Comparison of ENCODE assay signal across 8 cellular contexts in the genomic region with DNA sequence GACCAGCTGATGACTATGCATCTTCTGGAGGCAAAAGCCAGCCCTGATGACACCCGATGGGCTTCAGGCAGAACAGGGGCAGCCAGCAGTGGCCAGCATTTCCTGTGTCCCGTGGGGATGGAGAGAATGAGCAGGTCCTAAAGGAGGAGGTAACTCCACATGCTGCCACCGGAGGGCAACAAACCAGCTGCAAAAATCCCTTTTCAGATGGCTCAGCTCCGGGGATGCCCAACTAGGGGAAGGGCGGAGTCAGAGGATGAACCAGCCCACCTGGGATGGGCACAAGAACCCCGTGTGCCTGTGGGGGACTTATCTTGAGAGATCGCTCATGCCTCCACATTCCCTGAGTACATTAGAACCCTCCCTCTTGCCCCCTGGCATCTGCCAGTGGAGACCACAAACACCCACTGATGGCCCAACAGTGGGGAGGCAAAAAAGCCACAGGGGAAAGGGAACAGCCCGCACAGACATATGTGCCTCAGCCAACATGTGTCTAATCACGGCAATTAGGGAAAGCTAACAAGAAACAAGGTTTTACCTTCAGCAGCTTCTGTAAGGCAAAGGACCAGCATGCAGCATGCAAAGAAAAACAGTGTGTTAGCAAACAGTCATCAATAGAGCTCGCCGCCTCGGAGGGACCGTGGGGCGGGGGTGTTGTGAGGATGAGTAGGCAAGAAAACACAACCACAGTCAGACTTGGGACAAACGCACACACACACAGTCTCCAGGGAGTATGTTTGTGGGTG.
DNase-seq lines count a peak whose midpoint lies in the region; ATAC-seq, FAIRE-seq and TF ChIP-seq lines count a peak whose summit lies in the region.

No MANE protein-coding gene starts in this region.

- DNase-seq in COLO668 (lab: John Stamatoyannopoulos, UW; ENCODE audit: unreplicated experiment) (peak; percentile 28), HT-29 (ENCODE audit: low spot score) (peak; percentile 52), PC-9 (peak; percentile 38 to 41), kidney (no peak), tibial nerve (ENCODE audit: low spot score in 2 of 2) (no peak)
- DNase-seq in activated naive CD4-positive, alpha-beta T cell treated with anti-CD3 and anti-CD28 coated beads, Interleukin-2, amount 10 ng/mL, durations not matched to agents 7 days and 5 days, result peak; percentile 61

- peaks cover 24% of the 10 kb centered on the region for H3F3A ChIP-seq in PC-9 (ENCODE audit: insufficient read depth, low read depth)

- H3K27ac Mint-ChIP-seq in activated naive CD4-positive, alpha-beta T cell treated with anti-CD3 and anti-CD28 coated beads, Interleukin-2, amount 10 ng/mL, durations not matched to agents 7 days and 5 days, result no peak overlapping the region

- H3K4me3 ChIP-seq in PC-9, result no peak overlapping the region
- no peak overlapping the region for H3K4me3 ChIP-seq in kidney (ENCODE audit: low read length in 2 of 2)
- H3K4me3 ChIP-seq in tibial nerve, result no peak overlapping the region

- BruUV-seq in PC-9 (replicated peaks; lab: Mats Ljungman, UMichigan), result no TSS peak

- no peak overlapping the region for H3K9ac ChIP-seq in kidney (ENCODE audit: low read length in 2 of 2)

- TF ChIP-seq CTCF in PC-9 (conservative IDR thresholded peaks at IDR 0.05), result peak; percentile 68
- peak; percentile 9 for TF ChIP-seq CTCF in kidney (IDR thresholded peaks at IDR 0.05; ENCODE audit: borderline replicate concordance, extremely low read depth, insufficient read depth)
- peak in 3 of 5 experiments; percentile 11 to 37 (median 22) for TF ChIP-seq CTCF in tibial nerve (IDR thresholded peaks at IDR 0.05)

- H3K36me3 Mint-ChIP-seq in activated naive CD4-positive, alpha-beta T cell treated with anti-CD3 and anti-CD28 coated beads, Interleukin-2, amount 10 ng/mL, durations not matched to agents 7 days and 5 days, result peaks cover 20% of the 10 kb centered on the region

- H3K36me3 ChIP-seq in PC-9 (ENCODE audit: low read depth) (0 out of 2 replicates have a peak, but pooled peaks cover 7% of the 10 kb centered on the region), kidney (ENCODE audit: control insufficient read depth in 1 of 2, insufficient read depth in 2 of 2, low read length in 2 of 2) (peaks cover 15 to 40% of the 10 kb centered on the region in 2 donors), tibial nerve (peaks cover 2 to 77% (median 24%) of the 10 kb centered on the region in 3 donors)

- no peaks in the 10 kb centered on the region for H3K27me3 ChIP-seq in PC-9 (ENCODE audit: insufficient read depth, low read depth)
- H3K27me3 ChIP-seq in tibial nerve, result no peaks in the 10 kb centered on the region

- H3K4me1 Mint-ChIP-seq in activated naive CD4-positive, alpha-beta T cell treated with anti-CD3 and anti-CD28 coated beads, Interleukin-2, amount 10 ng/mL, durations not matched to agents 7 days and 5 days, result peaks cover 7% of the 10 kb centered on the region

- intact Hi-C loops in PC-9 (cut with micrococcal nuclease; ENCODE audit: unreplicated experiment) (loop anchor here (5.0 to 10.0 kb wide), 2 partner anchors 391 to 469 kb away; a partner anchor contains a TSS), kidney (cut with DNase I) (loop anchor here (5.0 kb wide), 1 partner anchor 159 kb away; no protein-coding TSS in a partner anchor)

- H2AFZ ChIP-seq in PC-9, result no peak overlapping the region

- CTCF ChIA-PET in PC-9 (lab: Charles Lee), result interaction anchor here (0.6 to 3.8 kb wide), 10 partner anchors 59 to 469 kb away, joined by 3 to 37 read pairs (median 4); no protein-coding TSS in a partner anchor
- CTCF ChIA-PET in activated naive CD4-positive, alpha-beta T cell treated with anti-CD3 and anti-CD28 coated beads, Interleukin-2, amount 10 ng/mL, durations not matched to agents 7 days and 5 days (lab: Charles Lee), result interaction anchor here (0.6 to 25.0 kb wide), 35 partner anchors 8 to 694 kb away, joined by 3 to 482 read pairs (median 5); a partner anchor contains a TSS

- ATAC-seq in GM21737 (IDR thresholded peaks at IDR 0.05; ENCODE audit: unreplicated experiment), result no peak
- no peak for ATAC-seq in HG02798 (IDR thresholded peaks at IDR 0.05; ENCODE audit: poor library complexity, unreplicated experiment)

- H3K27me3 Mint-ChIP-seq in activated naive CD4-positive, alpha-beta T cell treated with anti-CD3 and anti-CD28 coated beads, Interleukin-2, amount 10 ng/mL, durations not matched to agents 7 days and 5 days, result no peaks in the 10 kb centered on the region

- no peaks in the 10 kb centered on the region for H3K4me1 ChIP-seq in PC-9 (replicated peaks; ENCODE audit: insufficient read depth)
- H3K4me1 ChIP-seq in kidney (ENCODE audit: control insufficient read depth in 1 of 2, insufficient read depth in 1 of 2, low read depth in 1 of 2, low read length in 2 of 2), result peaks cover 7 to 8% of the 10 kb centered on the region in 2 donors
- peaks cover 0 to 42% (median 15%) of the 10 kb centered on the region in 4 donors for H3K4me1 ChIP-seq in tibial nerve

- H3K9me3 Mint-ChIP-seq in activated naive CD4-positive, alpha-beta T cell treated with anti-CD3 and anti-CD28 coated beads, Interleukin-2, amount 10 ng/mL, durations not matched to agents 7 days and 5 days, result no peaks in the 10 kb centered on the region

- H3K9me3 ChIP-seq in PC-9 (ENCODE audit: insufficient read depth, low read depth) (no peaks in the 10 kb centered on the region), kidney (ENCODE audit: control insufficient read depth in 1 of 2, low read length in 2 of 2) (no peaks in the 10 kb centered on the region), tibial nerve (no peaks in the 10 kb centered on the region)

- FAIRE-seq in kidney (lab: Jason Lieb, UNC), result no peak

- no peaks in the 10 kb centered on the region for H3K79me2 ChIP-seq in PC-9 (ENCODE audit: low read depth)

- no peaks in the 10 kb centered on the region for H3K9me2 ChIP-seq in PC-9 (ENCODE audit: insufficient read depth)

- no peak overlapping the region for H3K4me2 ChIP-seq in PC-9

- POLR2A ChIA-PET in PC-9 (lab: Charles Lee; ENCODE audit: unreplicated experiment), result interaction anchor here (0.6 kb wide), 2 partner anchors 33 to 146 kb away, joined by 3 to 4 read pairs; no protein-coding TSS in a partner anchor

- no peak overlapping the region for H3K4me3 Mint-ChIP-seq in activated naive CD4-positive, alpha-beta T cell treated with anti-CD3 and anti-CD28 coated beads, Interleukin-2, amount 10 ng/mL, durations not matched to agents 7 days and 5 days

- H3K27ac ChIP-seq in PC-9 (no peak overlapping the region), kidney (ENCODE audit: low read depth in 2 of 2, low read length in 2 of 2) (no peak overlapping the region), tibial nerve (peak overlapping the region in 1 of 4 donors; percentile 19)

- peaks cover 8% of the 10 kb centered on the region for H4K20me1 ChIP-seq in PC-9 (ENCODE audit: insufficient read depth)

- no peak for TF ChIP-seq POLR2A in tibial nerve (IDR thresholded peaks at IDR 0.05)

- 43 to 53% methylated on average over 15 of the region's 15 CpGs for WGBS in tibial nerve, 2 donors

- no peak for TF ChIP-seq EP300 in tibial nerve (IDR thresholded peaks at IDR 0.05)

Comparison
In these comparisons a context has a peak if more than half of its experiments do, and no peak if none do; other contexts are left out.
1. DNase-seq: peak in COLO668 (single experiment), HT-29 (single experiment), PC-9 (2 of 2) and activated naive CD4-positive, alpha-beta T cell treated with anti-CD3 and anti-CD28 coated beads, Interleukin-2, amount 10 ng/mL, durations not matched to agents 7 days and 5 days (single experiment); none in kidney (single experiment) and tibial nerve (0 of 2).
2. CTCF ChIP-seq: peak in every context shown above with its lines; median percentile 68 in PC-9; 22 in tibial nerve; 9 in kidney.